ENCODE assay signal across 20 cellular contexts in genomic region chr6:157988700-157989063, GRCh38. TPM values are rescaled to one million over a fixed set of nuclear protein-coding genes. Genes with fewer than 3 reads are reported as not detected.
DNase-seq lines count a peak whose midpoint lies in the region; ATAC-seq and TF ChIP-seq lines count a peak whose summit lies in the region.
"Had no signal": no experiment of that assay in that cellular context is flagged by ENCODE, and none has a peak within 500 bp of the region (broad histone marks: within the 10 kb centered on the region; RNA-seq: fewer than 3 reads in every experiment).

No MANE protein-coding gene starts in this region.

- no peak for DNase-seq in activated naive CD8-positive, alpha-beta T cell treated with anti-CD3 and anti-CD28 coated beads, Interleukin-2, amount 50 U/mL, for 24 hours
- DNase-seq in RWPE1 (ENCODE audit: low spot score) (no peak), mesothelial cell of epicardium (ENCODE audit: low spot score in 2 of 2, unreplicated experiment in 2 of 2) (no peak), HUDEP-2 (lab: John Stamatoyannopoulos, UW; ENCODE audit: unreplicated experiment in 76 of 76) (no peak), nucleus accumbens (lab: John Stamatoyannopoulos, UW) (no peak)
- DNase-seq: ACHN; activated CD4-positive, alpha-beta T cell treated with anti-CD3 and anti-CD28 coated beads, Interleukin-2, amount 10 ng/mL, durations not matched to agents 24 days and 14 days; adrenal gland; effector CD4-positive, alpha-beta T cell; NCI-H187 treated with DMSO at 0.1 percent for 48 hours; stimulated activated CD4-positive, alpha-beta T cell treated with anti-CD3 and anti-CD28 coated beads, Interleukin-2, amount 100 ng/mL, for 48 hours had no signal

- no peak for ATAC-seq in activated naive CD8-positive, alpha-beta T cell treated with anti-CD3 and anti-CD28 coated beads, Interleukin-2, amount 50 U/mL, for 24 hours
- no peak for ATAC-seq in HG02678 (IDR thresholded peaks at IDR 0.05; ENCODE audit: unreplicated experiment)
- ATAC-seq: pancreas had no signal

- CTCF ChIA-PET in RWPE1 (lab: Yijun Ruan, JAX): interaction anchor here (0.6 kb wide), 1 partner anchor 26 kb away, joined by 3 read pairs; no protein-coding TSS in a partner anchor

- POLR2A ChIA-PET in RWPE1 (lab: Yijun Ruan, JAX; ENCODE audit: low non-redundant PET): no interaction called here

- H3K9me3 Mint-ChIP-seq in activated naive CD8-positive, alpha-beta T cell (ENCODE audit: low read depth): no peaks in the 10 kb centered on the region
- no peaks in the 10 kb centered on the region for H3K9me3 Mint-ChIP-seq in activated naive CD8-positive, alpha-beta T cell treated with anti-CD3 and anti-CD28 coated beads, Interleukin-2, amount 50 U/mL, for 24 hours
- no peaks in the 10 kb centered on the region for H3K9me3 Mint-ChIP-seq in mesothelial cell of epicardium
- H3K9me3 Mint-ChIP-seq: activated CD4-positive, alpha-beta T cell treated with anti-CD3 and anti-CD28 coated beads, Interleukin-2, amount 10 ng/mL, durations not matched to agents 24 days and 14 days; activated T-helper 2 cell treated with anti-CD3 and anti-CD28 coated beads, Interferon-gamma antibody, Interleukin-2, Interleukin-4, amounts not matched to agents 10 μg/mL and 5 μg/mL and 100 μg/mL, durations not matched to agents 14 hours and 24 hours and 36 hours; central memory CD8-positive, alpha-beta T cell; stimulated activated naive CD8-positive, alpha-beta T cell treated with anti-CD3 and anti-CD28 coated beads, Interleukin-15, Interleukin-2, amounts not matched to agents 100 ng/mL and 50 ng/mL, for 24 hours had no signal

- peak overlapping the region; percentile 16 for H3K27ac Mint-ChIP-seq in activated naive CD8-positive, alpha-beta T cell
- H3K27ac Mint-ChIP-seq in activated naive CD8-positive, alpha-beta T cell treated with anti-CD3 and anti-CD28 coated beads, Interleukin-2, amount 50 U/mL, for 24 hours: no peak overlapping the region
- H3K27ac Mint-ChIP-seq in mesothelial cell of epicardium: peak overlapping the region; percentile 62
- H3K27ac Mint-ChIP-seq: activated T-helper 2 cell treated with anti-CD3 and anti-CD28 coated beads, Interferon-gamma antibody, Interleukin-2, Interleukin-4, amounts not matched to agents 10 μg/mL and 5 μg/mL and 100 μg/mL, durations not matched to agents 14 hours and 24 hours and 36 hours had no signal

- peaks cover 2% of the 10 kb centered on the region for H3K36me3 Mint-ChIP-seq in activated naive CD8-positive, alpha-beta T cell
- H3K36me3 Mint-ChIP-seq in activated naive CD8-positive, alpha-beta T cell treated with anti-CD3 and anti-CD28 coated beads, Interleukin-2, amount 50 U/mL, for 24 hours (ENCODE audit: low read depth): peaks cover 4% of the 10 kb centered on the region
- H3K36me3 Mint-ChIP-seq in mesothelial cell of epicardium: peaks cover 3% of the 10 kb centered on the region
- H3K36me3 Mint-ChIP-seq: CD14-positive monocyte had no signal

- TF ChIP-seq CTCF in RWPE1 (conservative IDR thresholded peaks at IDR 0.05; ENCODE audit: low read depth) (no peak), mesothelial cell of epicardium (IDR thresholded peaks at IDR 0.05; ENCODE audit: unreplicated experiment) (no peak)

- peaks cover 67% of the 10 kb centered on the region for H3K4me1 Mint-ChIP-seq in activated naive CD8-positive, alpha-beta T cell (ENCODE audit: low read depth)
- peaks cover 56% of the 10 kb centered on the region for H3K4me1 Mint-ChIP-seq in activated naive CD8-positive, alpha-beta T cell treated with anti-CD3 and anti-CD28 coated beads, Interleukin-2, amount 50 U/mL, for 24 hours
- peaks cover 60% of the 10 kb centered on the region for H3K4me1 Mint-ChIP-seq in mesothelial cell of epicardium

- no peaks in the 10 kb centered on the region for H3K27me3 Mint-ChIP-seq in activated naive CD8-positive, alpha-beta T cell
- no peaks in the 10 kb centered on the region for H3K27me3 Mint-ChIP-seq in activated naive CD8-positive, alpha-beta T cell treated with anti-CD3 and anti-CD28 coated beads, Interleukin-2, amount 50 U/mL, for 24 hours
- H3K27me3 Mint-ChIP-seq in mesothelial cell of epicardium (ENCODE audit: low read depth): no peaks in the 10 kb centered on the region
- H3K27me3 Mint-ChIP-seq: activated CD4-positive, alpha-beta T cell treated with anti-CD3 and anti-CD28 coated beads, Interleukin-2, amount 10 ng/mL, durations not matched to agents 24 days and 14 days; central memory CD8-positive, alpha-beta T cell; stimulated activated naive CD8-positive, alpha-beta T cell treated with anti-CD3 and anti-CD28 coated beads, Interleukin-15, Interleukin-2, amounts not matched to agents 100 ng/mL and 50 ng/mL, for 24 hours had no signal

- peak overlapping the region; percentile 27; the same call in 1 of the 2 replicates for H3K27ac ChIP-seq in RWPE1
- peak overlapping the region; percentile 69 for H3K27ac ChIP-seq in temporal lobe (ENCODE audit: low read depth, low read length)
- H3K27ac ChIP-seq: adrenal gland, skin epidermis had no signal

- H3K4me3 Mint-ChIP-seq in activated naive CD8-positive, alpha-beta T cell: no peak overlapping the region
- no peak overlapping the region for H3K4me3 Mint-ChIP-seq in activated naive CD8-positive, alpha-beta T cell treated with anti-CD3 and anti-CD28 coated beads, Interleukin-2, amount 50 U/mL, for 24 hours
- no peak overlapping the region for H3K4me3 Mint-ChIP-seq in mesothelial cell of epicardium
- H3K4me3 Mint-ChIP-seq: activated CD4-positive, alpha-beta T cell treated with anti-CD3 and anti-CD28 coated beads, Interleukin-2, amount 10 ng/mL, durations not matched to agents 24 days and 14 days; CD14-positive monocyte; central memory CD8-positive, alpha-beta T cell; stimulated activated naive CD8-positive, alpha-beta T cell treated with anti-CD3 and anti-CD28 coated beads, Interleukin-15, Interleukin-2, amounts not matched to agents 100 ng/mL and 50 ng/mL, for 24 hours had no signal

RNA-seq across cellular contexts. Expression of gene SYNJ2, which starts 7.0 kb away (rescaled TPM):
- total RNA-seq in mesothelial cell of epicardium (39.6 to 42.7 TPM (median 41.0 TPM) in 3 replicates), temporal lobe (6.6 TPM)
